ENCODE assay signal across 11 cellular contexts in genomic region chr12:19507823-19508222, GRCh38.
DNase-seq lines count a peak whose midpoint lies in the region; ATAC-seq, FAIRE-seq and TF ChIP-seq lines count a peak whose summit lies in the region.
"Had no signal": no experiment of that assay in that cellular context is flagged by ENCODE, and none has a peak within 500 bp of the region (broad histone marks: within the 10 kb centered on the region; RNA-seq: fewer than 3 reads in every experiment).

No MANE protein-coding gene starts in this region.

- H3K9me3 Mint-ChIP-seq in GM23338 (no peaks in the 10 kb centered on the region), nephron progenitor cell (no peaks in the 10 kb centered on the region)
- H3K9me3 Mint-ChIP-seq in central memory CD8-positive, alpha-beta T cell = no peaks in the 10 kb centered on the region
- H3K9me3 Mint-ChIP-seq: activated B cell treated with CpG ODN at 0.5 μM for 24 hours had no signal

- H3K27ac ChIP-seq in A549 (no peak overlapping the region), GM23338 (ENCODE audit: low read depth) (no peak overlapping the region)
- H3K27ac ChIP-seq: PC-9 had no signal

- WGBS in A549 (ENCODE audit: missing lambda C conversion rate) = 91% methylated on average over 1 of the region's 1 CpG

- no peaks in the 10 kb centered on the region for H3K27me3 ChIP-seq in GM23338 (ENCODE audit: insufficient read depth)

- H3K79me2 ChIP-seq in GM23338 (replicated peaks; ENCODE audit: insufficient read depth) = peaks cover 87% of the 10 kb centered on the region

- H3K9me3 ChIP-seq in A549 = no peaks in the 10 kb centered on the region

- no peak for FAIRE-seq in A549 (lab: Jason Lieb, UNC)

- peak; percentile 45 for TF ChIP-seq CTCF in A549 (IDR thresholded peaks at IDR 0.05)
- TF ChIP-seq CTCF in GM23338 (conservative IDR thresholded peaks at IDR 0.05; ENCODE audit: low read depth in 2 of 2) = peak; percentile 15 to 41; a peak in 2 of 4 replicates
- TF ChIP-seq CTCF in nephron progenitor cell (IDR thresholded peaks at IDR 0.05) = no peak

- ATAC-seq in A549 (peak in 1 of 2 experiments; percentile 38; a peak in 2 of 6 replicates), GM23338 (no peak)
- ATAC-seq in central memory CD8-positive, alpha-beta T cell (replicated peaks; ENCODE audit: extremely low read depth, poor library complexity, severe bottlenecking) = no peak

- H3K4me3 ChIP-seq in A549 (no peak overlapping the region), GM23338 (no peak overlapping the region)
- H3K4me3 ChIP-seq: PC-9 had no signal

- CTCF ChIA-PET in A549 (lab: Yijun Ruan, JAX) = interaction anchor here (1.2 kb wide), 1 partner anchor 17 kb away, joined by 3 read pairs; no protein-coding TSS in a partner anchor

- POLR2A ChIA-PET in A549 (lab: Yijun Ruan, JAX) = no interaction called here

- H3K4me2 ChIP-seq in A549 (no peak overlapping the region), GM23338 (no peak overlapping the region)
- H3K4me2 ChIP-seq: PC-9 had no signal

- TF ChIP-seq RAD21 in A549 (conservative IDR thresholded peaks at IDR 0.05 in 1 of 2, IDR thresholded peaks at IDR 0.05 in 1 of 2) = peak; percentile 44 to 49

- H3K4me1 Mint-ChIP-seq in GM23338 = peaks cover 19% of the 10 kb centered on the region
- H3K4me1 Mint-ChIP-seq in central memory CD8-positive, alpha-beta T cell = peaks cover 60% of the 10 kb centered on the region
- peaks cover 6% of the 10 kb centered on the region for H3K4me1 Mint-ChIP-seq in nephron progenitor cell

- TF ChIP-seq POLR2A in A549 (IDR thresholded peaks at IDR 0.05; ENCODE audit: low read length) = no peak

- DNase-seq in A549 (ENCODE audit: low read depth in 1 of 2, low spot score in 1 of 2) (peak in 1 of 2 experiments; percentile 17), GM23338 (ENCODE audit: low spot score) (no peak), inferior parietal cortex (ENCODE audit: extremely low spot score) (peak; percentile 31), nephron progenitor cell (no peak), NCI-H748 treated with DMSO at 0.1 percent for 48 hours (lab: John Stamatoyannopoulos, UW) (no peak), amygdala (lab: John Stamatoyannopoulos, UW) (no peak), iPS-NIHi7 (ENCODE audit: extremely low spot score) (no peak)
- no peak for DNase-seq in central memory CD8-positive, alpha-beta T cell (ENCODE audit: low spot score in 2 of 2)
- DNase-seq: activated B cell treated with CpG ODN at 0.5 μM for 24 hours, NCI-H1105, PC-9 had no signal

- peaks cover 46% of the 10 kb centered on the region for H3K36me3 Mint-ChIP-seq in GM23338 (ENCODE audit: low read depth)
- peaks cover 30% of the 10 kb centered on the region for H3K36me3 Mint-ChIP-seq in central memory CD8-positive, alpha-beta T cell (ENCODE audit: insufficient read depth)
- peaks cover 69% of the 10 kb centered on the region for H3K36me3 Mint-ChIP-seq in nephron progenitor cell (ENCODE audit: low read depth)

- H3K9me2 ChIP-seq in GM23338 (ENCODE audit: insufficient read depth) = no peaks in the 10 kb centered on the region

- peaks cover 22% of the 10 kb centered on the region for H4K20me1 ChIP-seq in GM23338 (replicated peaks; ENCODE audit: insufficient read depth)

- H3F3A ChIP-seq in GM23338 (replicated peaks; ENCODE audit: low read depth) = peaks cover 3% of the 10 kb centered on the region; the same call in 1 of the 2 replicates

- H3K4me1 ChIP-seq in A549 (no peaks in the 10 kb centered on the region), GM23338 (ENCODE audit: insufficient read depth) (0 out of 2 replicates have a peak, but pooled peaks cover 16% of the 10 kb centered on the region)

- H3K36me3 ChIP-seq in GM23338 (ENCODE audit: insufficient read depth) = no peaks in the 10 kb centered on the region

- no peak for TF ChIP-seq EP300 in A549 (IDR thresholded peaks at IDR 0.05)

- H3K4me3 Mint-ChIP-seq in GM23338 = no peak overlapping the region
- H3K4me3 Mint-ChIP-seq in central memory CD8-positive, alpha-beta T cell = no peak overlapping the region
- no peak overlapping the region for H3K4me3 Mint-ChIP-seq in nephron progenitor cell
- H3K4me3 Mint-ChIP-seq: activated B cell treated with CpG ODN at 0.5 μM for 24 hours had no signal

- H2AFZ ChIP-seq in GM23338 = no peak overlapping the region
- H2AFZ ChIP-seq: PC-9 had no signal

- no peak overlapping the region for H3K27ac Mint-ChIP-seq in GM23338
- peak overlapping the region; percentile 39 for H3K27ac Mint-ChIP-seq in central memory CD8-positive, alpha-beta T cell (ENCODE audit: low read depth)
- H3K27ac Mint-ChIP-seq in nephron progenitor cell = no peak overlapping the region
- H3K27ac Mint-ChIP-seq: activated B cell treated with CpG ODN at 0.5 μM for 24 hours had no signal

- H3K27me3 Mint-ChIP-seq in GM23338 (ENCODE audit: insufficient read depth, low read depth, poor library complexity) (peaks cover 4% of the 10 kb centered on the region), nephron progenitor cell (ENCODE audit: low read depth, poor library complexity) (no peaks in the 10 kb centered on the region)
- H3K27me3 Mint-ChIP-seq in central memory CD8-positive, alpha-beta T cell = no peaks in the 10 kb centered on the region
- H3K27me3 Mint-ChIP-seq: activated B cell treated with CpG ODN at 0.5 μM for 24 hours had no signal

TF ChIP-seq in A549, 52 proteins besides CTCF, POLR2A, EP300 and RAD21:
- TF ChIP-seq HMGXB4 (CRISPR knock-in tag; IDR thresholded peaks at IDR 0.05; ENCODE audit: borderline replicate concordance) (no peak), JUN (IDR thresholded peaks at IDR 0.05) (no peak), HOXB13 (CRISPR knock-in tag; IDR thresholded peaks at IDR 0.05; ENCODE audit: low read depth) (no peak)
- TF ChIP-seq, protein P1, sequence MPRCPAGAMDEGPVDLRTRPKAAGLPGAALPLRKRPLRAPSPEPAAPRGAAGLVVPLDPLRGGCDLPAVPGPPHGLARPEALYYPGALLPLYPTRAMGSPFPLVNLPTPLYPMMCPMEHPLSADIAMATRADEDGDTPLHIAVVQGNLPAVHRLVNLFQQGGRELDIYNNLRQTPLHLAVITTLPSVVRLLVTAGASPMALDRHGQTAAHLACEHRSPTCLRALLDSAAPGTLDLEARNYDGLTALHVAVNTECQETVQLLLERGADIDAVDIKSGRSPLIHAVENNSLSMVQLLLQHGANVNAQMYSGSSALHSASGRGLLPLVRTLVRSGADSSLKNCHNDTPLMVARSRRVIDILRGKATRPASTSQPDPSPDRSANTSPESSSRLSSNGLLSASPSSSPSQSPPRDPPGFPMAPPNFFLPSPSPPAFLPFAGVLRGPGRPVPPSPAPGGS (IDR thresholded peaks at IDR 0.05) = no peak

TF ChIP-seq in GM23338, 12 proteins besides CTCF, POLR2A, EP300 and RAD21 (continues in another document):
- no peak for TF ChIP-seq EZH2 (IDR thresholded peaks at IDR 0.05; ENCODE audit: low read depth, unreplicated experiment)
- TF ChIP-seq, protein P2, sequence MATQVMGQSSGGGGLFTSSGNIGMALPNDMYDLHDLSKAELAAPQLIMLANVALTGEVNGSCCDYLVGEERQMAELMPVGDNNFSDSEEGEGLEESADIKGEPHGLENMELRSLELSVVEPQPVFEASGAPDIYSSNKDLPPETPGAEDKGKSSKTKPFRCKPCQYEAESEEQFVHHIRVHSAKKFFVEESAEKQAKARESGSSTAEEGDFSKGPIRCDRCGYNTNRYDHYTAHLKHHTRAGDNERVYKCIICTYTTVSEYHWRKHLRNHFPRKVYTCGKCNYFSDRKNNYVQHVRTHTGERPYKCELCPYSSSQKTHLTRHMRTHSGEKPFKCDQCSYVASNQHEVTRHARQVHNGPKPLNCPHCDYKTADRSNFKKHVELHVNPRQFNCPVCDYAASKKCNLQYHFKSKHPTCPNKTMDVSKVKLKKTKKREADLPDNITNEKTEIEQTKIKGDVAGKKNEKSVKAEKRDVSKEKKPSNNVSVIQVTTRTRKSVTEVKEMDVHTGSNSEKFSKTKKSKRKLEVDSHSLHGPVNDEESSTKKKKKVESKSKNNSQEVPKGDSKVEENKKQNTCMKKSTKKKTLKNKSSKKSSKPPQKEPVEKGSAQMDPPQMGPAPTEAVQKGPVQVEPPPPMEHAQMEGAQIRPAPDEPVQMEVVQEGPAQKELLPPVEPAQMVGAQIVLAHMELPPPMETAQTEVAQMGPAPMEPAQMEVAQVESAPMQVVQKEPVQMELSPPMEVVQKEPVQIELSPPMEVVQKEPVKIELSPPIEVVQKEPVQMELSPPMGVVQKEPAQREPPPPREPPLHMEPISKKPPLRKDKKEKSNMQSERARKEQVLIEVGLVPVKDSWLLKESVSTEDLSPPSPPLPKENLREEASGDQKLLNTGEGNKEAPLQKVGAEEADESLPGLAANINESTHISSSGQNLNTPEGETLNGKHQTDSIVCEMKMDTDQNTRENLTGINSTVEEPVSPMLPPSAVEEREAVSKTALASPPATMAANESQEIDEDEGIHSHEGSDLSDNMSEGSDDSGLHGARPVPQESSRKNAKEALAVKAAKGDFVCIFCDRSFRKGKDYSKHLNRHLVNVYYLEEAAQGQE (IDR thresholded peaks at IDR 0.05; ENCODE audit: unreplicated experiment) = no peak
